8 cellular contexts compared by ENCODE assay signal in the genomic region with DNA sequence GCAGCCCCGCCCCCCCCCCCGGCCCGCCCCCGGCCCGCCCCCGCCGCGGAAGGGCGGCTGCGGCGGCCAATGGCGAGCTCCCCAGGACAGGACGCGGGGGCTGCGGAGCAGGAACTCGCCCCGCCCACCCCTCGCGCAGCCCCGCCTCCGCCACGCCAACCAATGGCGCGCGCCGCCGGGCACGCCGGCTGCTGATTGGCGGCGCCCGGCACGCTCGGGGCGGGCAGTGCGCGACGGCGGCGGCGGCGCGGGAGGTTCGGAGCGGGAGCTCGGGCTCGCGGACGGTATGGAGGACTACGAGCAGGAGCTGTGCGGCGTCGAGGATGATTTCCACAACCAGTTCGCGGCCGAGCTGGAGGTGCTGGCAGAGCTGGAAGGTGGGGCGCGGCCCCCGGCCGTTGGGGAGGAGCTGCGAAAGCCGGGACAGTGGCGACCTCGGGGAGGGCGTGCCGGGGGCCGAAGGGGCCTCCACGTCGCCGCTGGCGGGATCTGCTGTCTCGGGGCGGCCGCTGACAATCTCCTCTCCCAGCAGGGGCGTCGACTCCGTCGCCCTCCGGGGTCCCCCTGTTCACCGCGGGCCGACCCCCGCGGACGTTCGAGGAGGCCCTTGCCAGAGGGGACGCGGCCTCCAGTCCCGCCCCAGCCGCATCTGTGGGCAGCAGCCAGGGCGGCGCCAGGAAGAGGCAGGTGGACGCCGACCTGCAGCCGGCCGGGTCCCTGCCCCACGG. TPM values are rescaled to one million over a fixed set of nuclear protein-coding genes. Genes with fewer than 3 reads are reported as not detected.
DNase-seq lines count a peak whose midpoint lies in the region; ATAC-seq and TF ChIP-seq lines count a peak whose summit lies in the region.

A gene (plus strand): TSS at position 222 of the 728 bp plus-strand sequence. CDS start 65 bp downstream, at position 287.

- H4K20me1 ChIP-seq in DOHH2 (ENCODE audit: control insufficient read depth, insufficient read depth, low read depth, low read length), result no peaks in the 10 kb centered on the region; the same call in 1 of the 2 replicates

- H3K9me3 Mint-ChIP-seq in natural killer cell, result no peaks in the 10 kb centered on the region
- H3K9me3 Mint-ChIP-seq in stimulated activated naive B cell treated with anti-CD40 and anti-IgM and Interleukin-4, amounts not matched to agents 10 μg/mL and 1 μg/mL and 100 μg/mL, for 72 hours, result no peaks in the 10 kb centered on the region

- H3K4me3 ChIP-seq in DOHH2 (ENCODE audit: low read length), result peak within 1 kb of the TSS; percentile 82

- H3K36me3 ChIP-seq in DOHH2 (ENCODE audit: control insufficient read depth, low read length), result peaks cover 64% of the 10 kb centered on the region

- no peaks in the 10 kb centered on the region for H3K27me3 ChIP-seq in DOHH2 (ENCODE audit: control insufficient read depth, low read length)

- ATAC-seq in natural killer cell, result peak; percentile 96 to 98 (median 97)
- ATAC-seq in stimulated activated naive B cell treated with anti-CD40 and anti-IgM and Interleukin-4, amounts not matched to agents 10 μg/mL and 1 μg/mL and 100 μg/mL, for 72 hours (replicated peaks), result peak; percentile 86 to 92

- H3K27ac ChIP-seq in DOHH2 (ENCODE audit: low read depth, low read length), result peak within 1 kb of the TSS; percentile 33
- H3K27ac ChIP-seq in RWPE1, result peak within 1 kb of the TSS; percentile 73

- DNase-seq in H4 (ENCODE audit: low spot score), result peak; percentile 77
- peak; percentile 93 for DNase-seq in LoVo (ENCODE audit: low spot score)
- DNase-seq in RWPE1 (ENCODE audit: low spot score), result peak; percentile 97
- DNase-seq in activated T-helper 9 cell treated with anti-CD3 and anti-CD28 coated beads, Interleukin-2, amount 50 U/mL, for 16 hours (ENCODE audit: low read depth), result peak; percentile 92
- DNase-seq in fibroblast of peridontal ligament (ENCODE audit: extremely low read depth), result peak; percentile 80
- DNase-seq in natural killer cell, result peak; percentile 95
- DNase-seq in stimulated activated naive B cell treated with anti-CD40 and anti-IgM and Interleukin-4, amounts not matched to agents 10 μg/mL and 1 μg/mL and 100 μg/mL, for 72 hours, result peak; percentile 92

- H3K27ac Mint-ChIP-seq in natural killer cell, result peak within 1 kb of the TSS; percentile 38 to 71
- peak within 1 kb of the TSS; percentile 87 for H3K27ac Mint-ChIP-seq in stimulated activated naive B cell treated with anti-CD40 and anti-IgM and Interleukin-4, amounts not matched to agents 10 μg/mL and 1 μg/mL and 100 μg/mL, for 72 hours

- H3K36me3 Mint-ChIP-seq in natural killer cell, result no peaks in the 10 kb centered on the region
- peaks cover 22 to 25% of the 10 kb centered on the region in 2 donors for H3K36me3 Mint-ChIP-seq in stimulated activated naive B cell treated with anti-CD40 and anti-IgM and Interleukin-4, amounts not matched to agents 10 μg/mL and 1 μg/mL and 100 μg/mL, for 72 hours

- no peaks in the 10 kb centered on the region for H3F3A ChIP-seq in DOHH2 (ENCODE audit: control insufficient read depth, insufficient read depth)

- TF ChIP-seq CTCF in DOHH2 (IDR thresholded peaks at IDR 0.05; ENCODE audit: low read depth, low read length, poor library complexity, severe bottlenecking) (no peak), RWPE1 (conservative IDR thresholded peaks at IDR 0.05; ENCODE audit: low read depth) (no peak), natural killer cell (IDR thresholded peaks at IDR 0.05) (no peak)

- H3K4me3 Mint-ChIP-seq in natural killer cell, result peak within 1 kb of the TSS; percentile 86
- H3K4me3 Mint-ChIP-seq in stimulated activated naive B cell treated with anti-CD40 and anti-IgM and Interleukin-4, amounts not matched to agents 10 μg/mL and 1 μg/mL and 100 μg/mL, for 72 hours, result peak within 1 kb of the TSS; percentile 89 to 90

- no peaks in the 10 kb centered on the region for H3K9me2 ChIP-seq in DOHH2 (replicated peaks; ENCODE audit: control insufficient read depth, low read length)

- H3K27me3 Mint-ChIP-seq in natural killer cell (ENCODE audit: low read depth in 2 of 2), result no peaks in the 10 kb centered on the region
- no peaks in the 10 kb centered on the region for H3K27me3 Mint-ChIP-seq in stimulated activated naive B cell treated with anti-CD40 and anti-IgM and Interleukin-4, amounts not matched to agents 10 μg/mL and 1 μg/mL and 100 μg/mL, for 72 hours

- intact Hi-C loops in natural killer cell (cut with micrococcal nuclease), result loop anchor here (1.0 kb wide), 1 partner anchor 19 kb away; no protein-coding TSS in a partner anchor

- no peaks in the 10 kb centered on the region for H3K9me3 ChIP-seq in DOHH2 (ENCODE audit: control insufficient read depth, insufficient read depth, low read length)

- peaks cover 17% of the 10 kb centered on the region for H3K4me1 ChIP-seq in DOHH2 (ENCODE audit: control insufficient read depth, low read length)

- peaks cover 0 to 9% of the 10 kb centered on the region in 2 donors for H3K4me1 Mint-ChIP-seq in natural killer cell
- H3K4me1 Mint-ChIP-seq in stimulated activated naive B cell treated with anti-CD40 and anti-IgM and Interleukin-4, amounts not matched to agents 10 μg/mL and 1 μg/mL and 100 μg/mL, for 72 hours, result peaks cover 18 to 42% of the 10 kb centered on the region in 2 donors

- H3K4me2 ChIP-seq in DOHH2 (ENCODE audit: low read length), result peak within 1 kb of the TSS; percentile 90

- POLR2A ChIA-PET in RWPE1 (lab: Yijun Ruan, JAX; ENCODE audit: low non-redundant PET), result interaction anchor here (0.6 to 0.7 kb wide), 6 partner anchors 28 to 687 kb away, joined by 3 to 7 read pairs (median 3); a partner anchor contains a TSS

- peaks cover 54% of the 10 kb centered on the region for H3K79me2 ChIP-seq in DOHH2 (ENCODE audit: control insufficient read depth, low read length)

- CTCF ChIA-PET in RWPE1 (lab: Yijun Ruan, JAX), result interaction anchor here (1.0 kb wide), 1 partner anchor 47 kb away, joined by 3 read pairs; no protein-coding TSS in a partner anchor

RNA-seq across cellular contexts. Expression of the gene that starts here (rescaled TPM):
- 6.1 and 7.9 TPM in 2 replicates for total RNA-seq in H4 (2014; rRNA removed; shearing (Covaris generic))
- 10 to 100 TPM; 26.7 to 52.4 (median 40.5) TPM for total RNA-seq in natural killer cell

Comparison
In these comparisons a context has a peak if more than half of its experiments do, and no peak if none do; other contexts are left out.
1. Peak in every context shown above with its lines: DNase-seq, ATAC-seq, H3K4me3 ChIP-seq and H3K27ac ChIP-seq.